8 cellular contexts compared by ENCODE assay signal in the genomic region with DNA sequence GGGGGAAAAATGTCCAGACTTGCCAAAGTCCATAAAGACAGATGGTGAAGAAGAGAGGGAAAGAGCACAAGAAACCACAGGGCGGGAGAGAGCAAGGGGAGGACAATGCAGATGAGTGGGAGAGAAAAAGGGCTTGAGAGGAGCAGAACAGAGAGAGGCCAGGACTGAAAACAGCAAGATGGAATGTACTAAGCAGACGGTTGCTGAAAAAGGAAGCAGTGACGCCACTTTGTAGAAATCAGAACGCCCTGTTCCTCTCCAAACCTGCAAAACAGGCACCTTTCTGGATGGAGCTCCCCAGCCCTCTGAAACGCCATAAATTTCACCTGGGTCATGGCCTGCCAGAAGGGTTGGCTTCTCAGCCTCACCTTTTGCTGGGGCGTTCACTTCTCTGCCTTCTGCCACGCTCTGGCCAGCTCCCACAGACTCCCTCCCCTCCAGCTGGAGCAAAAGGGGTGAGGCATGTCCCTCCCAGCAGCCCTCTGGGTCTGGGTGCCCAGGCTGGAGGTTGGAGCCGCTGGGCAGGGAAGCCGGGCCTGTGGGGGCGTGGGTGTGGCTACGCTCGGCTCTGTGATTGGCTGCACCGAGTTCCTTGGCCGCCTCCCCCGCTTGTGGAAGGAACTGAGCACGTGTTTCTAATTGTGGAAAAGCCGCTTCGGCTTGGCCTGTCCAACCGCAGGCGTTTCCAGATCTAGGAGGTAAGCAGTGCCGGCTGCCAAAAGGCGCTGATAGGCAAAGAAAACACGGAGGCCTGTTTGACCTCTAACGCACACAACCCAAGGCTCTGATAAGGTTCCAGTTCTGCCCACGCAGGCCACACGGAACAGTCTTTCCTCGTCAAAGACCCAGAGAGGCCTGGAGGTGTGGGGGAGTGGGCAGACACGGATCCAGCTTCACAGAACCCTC.
DNase-seq lines count a peak whose midpoint lies in the region; ATAC-seq lines count a peak whose summit lies in the region.

No MANE protein-coding gene starts in this region.

- peak; percentile 46 for DNase-seq in stimulated activated CD4-positive, alpha-beta T cell treated with anti-CD3 and anti-CD28 coated beads, Interleukin-15, amount 100 ng/mL, for 24 hours
- DNase-seq in stimulated activated CD4-positive, alpha-beta T cell treated with anti-CD3 and anti-CD28 coated beads, Interleukin-4, amount 100 ng/mL, for 24 hours, result no peak
- DNase-seq in astrocyte of the hippocampus (ENCODE audit: low read depth, low spot score) (peak; percentile 35), iPS-NIHi11 (ENCODE audit: low spot score) (peak; percentile 76), SHP77 treated with DMSO at 0.1 percent for 48 hours (lab: John Stamatoyannopoulos, UW) (no peak)
- DNase-seq in stimulated activated naive CD8-positive, alpha-beta T cell treated with anti-CD3 and anti-CD28 coated beads, Interleukin-15, Interleukin-2, amounts not matched to agents 100 U/mL and 50 U/mL, for 24 hours, result no peak

- ATAC-seq in stimulated activated naive CD8-positive, alpha-beta T cell treated with anti-CD3 and anti-CD28 coated beads, Interleukin-15, Interleukin-2, amounts not matched to agents 100 U/mL and 50 U/mL, for 24 hours, result peak; percentile 23
- ATAC-seq in GM21717 (IDR thresholded peaks at IDR 0.05; ENCODE audit: unreplicated experiment) (no peak), HG03175 (IDR thresholded peaks at IDR 0.05; ENCODE audit: unreplicated experiment) (no peak)

Comparison
In these comparisons a context has a peak if more than half of its experiments do, and no peak if none do; other contexts are left out.
1. DNase-seq: peak in stimulated activated CD4-positive, alpha-beta T cell treated with anti-CD3 and anti-CD28 coated beads, Interleukin-15, amount 100 ng/mL, for 24 hours (single experiment), astrocyte of the hippocampus (single experiment) and iPS-NIHi11 (single experiment); none in stimulated activated CD4-positive, alpha-beta T cell treated with anti-CD3 and anti-CD28 coated beads, Interleukin-4, amount 100 ng/mL, for 24 hours (single experiment), stimulated activated naive CD8-positive, alpha-beta T cell treated with anti-CD3 and anti-CD28 coated beads, Interleukin-15, Interleukin-2, amounts not matched to agents 100 U/mL and 50 U/mL, for 24 hours (single experiment) and SHP77 treated with DMSO at 0.1 percent for 48 hours (single experiment).